ENCODE assay signal across 8 cellular contexts in genomic region chr12:14514154-14514842, GRCh38. TPM values are rescaled to one million over a fixed set of nuclear protein-coding genes. Genes with fewer than 3 reads are reported as not detected.
DNase-seq lines count a peak whose midpoint lies in the region; ATAC-seq and TF ChIP-seq lines count a peak whose summit lies in the region.

No MANE protein-coding gene starts in this region.

- H3K4me3 Mint-ChIP-seq in stimulated activated effector memory CD8-positive, alpha-beta T cell treated with anti-CD3 and anti-CD28 coated beads, Interleukin-12 subunit alpha, Interleukin-12 subunit beta, amount 100 ng/mL, for 72 hours: no peak overlapping the region

- ATAC-seq in stimulated activated effector memory CD8-positive, alpha-beta T cell treated with anti-CD3 and anti-CD28 coated beads, Interleukin-12 subunit alpha, Interleukin-12 subunit beta, amount 100 ng/mL, for 72 hours: no peak
- ATAC-seq in GM18861 (IDR thresholded peaks at IDR 0.05; ENCODE audit: unreplicated experiment) (no peak), GM19467 (IDR thresholded peaks at IDR 0.05; ENCODE audit: unreplicated experiment) (no peak), HG02973 (IDR thresholded peaks at IDR 0.05; ENCODE audit: unreplicated experiment) (no peak)

- H3K36me3 Mint-ChIP-seq in stimulated activated effector memory CD8-positive, alpha-beta T cell treated with anti-CD3 and anti-CD28 coated beads, Interleukin-12 subunit alpha, Interleukin-12 subunit beta, amount 100 ng/mL, for 72 hours: no peaks in the 10 kb centered on the region

- H3K4me3 ChIP-seq in ascending aorta (no peak overlapping the region), kidney epithelial cell (ENCODE audit: low read depth, low read length) (no peak overlapping the region)

- no peak overlapping the region for H3K27ac ChIP-seq in ascending aorta

- DNase-seq in GM13976 (ENCODE audit: low spot score) (peak; percentile 49), NCI-H1417 (lab: John Stamatoyannopoulos, UW) (peak in 2 of 3 experiments; percentile 46 to 85), ascending aorta (ENCODE audit: low spot score in 2 of 2) (no peak), kidney epithelial cell (ENCODE audit: low read depth) (peak; percentile 23)
- no peak for DNase-seq in stimulated activated effector memory CD8-positive, alpha-beta T cell treated with anti-CD3 and anti-CD28 coated beads, Interleukin-12 subunit alpha, Interleukin-12 subunit beta, amount 100 ng/mL, for 72 hours (ENCODE audit: low spot score in 2 of 2)

- peak; percentile 44 for TF ChIP-seq CTCF in GM13976 (IDR thresholded peaks at IDR 0.05; ENCODE audit: borderline replicate concordance, control extremely low read depth, extremely low read depth, insufficient read depth, missing control alignments)
- peak in 2 of 3 experiments; percentile 6 to 27 for TF ChIP-seq CTCF in ascending aorta (IDR thresholded peaks at IDR 0.05)
- TF ChIP-seq CTCF in kidney epithelial cell (IDR thresholded peaks at IDR 0.05; ENCODE audit: insufficient read depth, low read length, poor library complexity, severe bottlenecking): peak; percentile 45

- H3K36me3 ChIP-seq in ascending aorta (no peaks in the 10 kb centered on the region), kidney epithelial cell (ENCODE audit: control insufficient read depth, insufficient read depth, low read length) (no peaks in the 10 kb centered on the region)

- no peaks in the 10 kb centered on the region for H3K4me1 Mint-ChIP-seq in stimulated activated effector memory CD8-positive, alpha-beta T cell treated with anti-CD3 and anti-CD28 coated beads, Interleukin-12 subunit alpha, Interleukin-12 subunit beta, amount 100 ng/mL, for 72 hours

- intact Hi-C loops in ascending aorta (cut with DNase I): no loop called here

- no peaks in the 10 kb centered on the region for H3K27me3 ChIP-seq in ascending aorta
- H3K27me3 ChIP-seq in kidney epithelial cell (ENCODE audit: control insufficient read depth, insufficient read depth, low read length): no peaks in the 10 kb centered on the region

- H3K4me1 ChIP-seq in ascending aorta: no peaks in the 10 kb centered on the region

- no peak overlapping the region for H3K27ac Mint-ChIP-seq in stimulated activated effector memory CD8-positive, alpha-beta T cell treated with anti-CD3 and anti-CD28 coated beads, Interleukin-12 subunit alpha, Interleukin-12 subunit beta, amount 100 ng/mL, for 72 hours

- H3K9me3 ChIP-seq in ascending aorta: no peaks in the 10 kb centered on the region

- in situ Hi-C loops in GM13976 (cut with MboI; ENCODE audit: low sequenced_read_pairs, unreplicated experiment): no loop called here

- no peaks in the 10 kb centered on the region for H3K9me3 Mint-ChIP-seq in stimulated activated effector memory CD8-positive, alpha-beta T cell treated with anti-CD3 and anti-CD28 coated beads, Interleukin-12 subunit alpha, Interleukin-12 subunit beta, amount 100 ng/mL, for 72 hours

RNA-seq across cellular contexts. Expression of gene PLBD1, which starts 53.4 kb away (rescaled TPM):
- 15.2 TPM for total RNA-seq in ascending aorta
- 6.3 and 6.6 TPM in 2 replicates for total RNA-seq in kidney epithelial cell

Comparison
In these comparisons a context has a peak if more than half of its experiments do, and no peak if none do; other contexts are left out.
1. DNase-seq: peak in GM13976 (single experiment), NCI-H1417 (2 of 3) and kidney epithelial cell (single experiment); none in ascending aorta (0 of 2) and stimulated activated effector memory CD8-positive, alpha-beta T cell treated with anti-CD3 and anti-CD28 coated beads, Interleukin-12 subunit alpha, Interleukin-12 subunit beta, amount 100 ng/mL, for 72 hours (0 of 2).
2. Peak in every context shown above with its lines, with median percentiles within 50 percentile points of each other: CTCF ChIP-seq.